Comparison of ENCODE assay signal across 8 cellular contexts in genomic region chr2:95414015-95414594, GRCh38. TPM values are rescaled to one million over a fixed set of nuclear protein-coding genes. Genes with fewer than 3 reads are reported as not detected.
A peak's percentile ranks its signal among the peaks of the same experiment; 100 is the strongest.
DNase-seq lines count a peak whose midpoint lies in the region; ATAC-seq and TF ChIP-seq lines count a peak whose summit lies in the region.
"Not testable (repeated sequence)": the region's sequence is repeated elsewhere in the genome, so short reads cannot be mapped to it uniquely, and the experiment has no call there.

No MANE protein-coding gene starts in this region.

- H3K27me3 ChIP-seq in kidney epithelial cell (ENCODE audit: control insufficient read depth, insufficient read depth, low read length): not testable (repeated sequence)

- DNase-seq in CD1c-positive myeloid dendritic cell (ENCODE audit: extremely low spot score): peak; percentile 52
- DNase-seq in NCI-H748 treated with DMSO at 0.1 percent for 48 hours (lab: John Stamatoyannopoulos, UW): peak; percentile 22
- DNase-seq in activated CD4-positive, alpha-beta T cell treated with anti-CD3 and anti-CD28 coated beads for 48 hours: peak; percentile 80
- DNase-seq in central memory CD8-positive, alpha-beta T cell (ENCODE audit: low spot score in 2 of 2): peak; percentile 21 to 26
- not testable (repeated sequence) for DNase-seq in kidney epithelial cell (ENCODE audit: low read depth)
- DNase-seq in stimulated activated CD4-positive, alpha-beta T cell treated with anti-CD3 and anti-CD28 coated beads, Interleukin-15, amount 100 ng/mL, for 24 hours: peak; percentile 78

- H3K4me3 Mint-ChIP-seq in central memory CD8-positive, alpha-beta T cell: not testable (repeated sequence)

- ATAC-seq in GM19463 (IDR thresholded peaks at IDR 0.05; ENCODE audit: unreplicated experiment): peak; percentile 89
- peak; percentile 71 for ATAC-seq in HG03565 (IDR thresholded peaks at IDR 0.05; ENCODE audit: unreplicated experiment)
- ATAC-seq in central memory CD8-positive, alpha-beta T cell (replicated peaks; ENCODE audit: extremely low read depth, poor library complexity, severe bottlenecking): peak; percentile 43

- H3K4me3 ChIP-seq in kidney epithelial cell (ENCODE audit: low read depth, low read length): not testable (repeated sequence)

- not testable (repeated sequence) for H3K9me3 Mint-ChIP-seq in central memory CD8-positive, alpha-beta T cell

- peaks cover 14% of the 10 kb centered on the region for H3K4me1 Mint-ChIP-seq in central memory CD8-positive, alpha-beta T cell

- TF ChIP-seq CTCF in kidney epithelial cell (IDR thresholded peaks at IDR 0.05; ENCODE audit: insufficient read depth, low read length, poor library complexity, severe bottlenecking): peak; percentile 83

- H3K27me3 Mint-ChIP-seq in central memory CD8-positive, alpha-beta T cell: peaks cover 16% of the 10 kb centered on the region

- not testable (repeated sequence) for H3K36me3 Mint-ChIP-seq in central memory CD8-positive, alpha-beta T cell (ENCODE audit: insufficient read depth)

- H3K27ac Mint-ChIP-seq in central memory CD8-positive, alpha-beta T cell (ENCODE audit: low read depth): not testable (repeated sequence)

- H3K36me3 ChIP-seq in kidney epithelial cell (ENCODE audit: control insufficient read depth, insufficient read depth, low read length): not testable (repeated sequence)

RNA-seq across cellular contexts. Expression of gene FAHD2A, which starts 11.6 kb away (rescaled TPM):
- 47.4 and 55.9 TPM in 2 replicates for total RNA-seq in kidney epithelial cell
